ENCODE assay signal across 14 cellular contexts in the genomic region with DNA sequence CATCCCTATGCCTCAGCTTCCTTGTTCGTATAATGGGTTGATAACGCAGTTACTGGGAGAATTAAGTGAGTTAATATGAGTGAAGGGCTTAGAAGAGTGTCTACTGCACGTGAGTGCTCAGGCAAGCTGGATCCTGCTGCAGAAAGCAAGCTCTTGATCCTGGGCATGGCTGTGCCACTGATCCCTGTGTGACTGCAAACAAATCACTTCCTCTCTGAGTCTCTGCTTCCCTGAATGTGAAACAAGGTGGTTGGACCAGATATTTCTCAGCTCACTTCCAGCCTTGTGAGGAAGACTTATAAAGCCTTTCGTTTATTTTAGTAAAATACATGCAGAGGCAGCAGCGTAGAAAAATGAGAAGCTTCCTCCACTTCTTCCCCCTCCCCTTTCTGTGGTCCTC. TPM values are rescaled to one million over a fixed set of nuclear protein-coding genes. Genes with fewer than 3 reads are reported as not detected.
DNase-seq lines count a peak whose midpoint lies in the region; ATAC-seq and FAIRE-seq lines count a peak whose summit lies in the region.
"Had no signal": no experiment of that assay in that cellular context is flagged by ENCODE, and none has a peak within 500 bp of the region (broad histone marks: within the 10 kb centered on the region; RNA-seq: fewer than 3 reads in every experiment).

No MANE protein-coding gene starts in this region.

- no peaks in the 10 kb centered on the region for H3K27me3 Mint-ChIP-seq in activated naive CD4-positive, alpha-beta T cell treated with anti-CD3 and anti-CD28 coated beads, Interleukin-2, amount 10 ng/mL, durations not matched to agents 7 days and 5 days
- no peaks in the 10 kb centered on the region for H3K27me3 Mint-ChIP-seq in activated naive CD8-positive, alpha-beta T cell treated with anti-CD3 and anti-CD28 coated beads for 36 hours
- no peaks in the 10 kb centered on the region for H3K27me3 Mint-ChIP-seq in stimulated activated naive CD8-positive, alpha-beta T cell treated with anti-CD3 and anti-CD28 coated beads, Interleukin-15, amount 100 ng/mL, for 72 hours

- H3K36me3 Mint-ChIP-seq in activated naive CD4-positive, alpha-beta T cell treated with anti-CD3 and anti-CD28 coated beads, Interleukin-2, amount 10 ng/mL, durations not matched to agents 7 days and 5 days = peaks cover 3% of the 10 kb centered on the region
- H3K36me3 Mint-ChIP-seq in activated naive CD8-positive, alpha-beta T cell treated with anti-CD3 and anti-CD28 coated beads for 36 hours = peaks cover 7% of the 10 kb centered on the region

- DNase-seq in activated naive CD4-positive, alpha-beta T cell treated with anti-CD3 and anti-CD28 coated beads, Interleukin-2, amount 10 ng/mL, durations not matched to agents 7 days and 5 days = no peak
- no peak for DNase-seq in activated naive CD4-positive, alpha-beta T cell treated with Interleukin-2 at 50 U/mL for 16 hours
- DNase-seq in NCI-H510A (lab: John Stamatoyannopoulos, UW) (peak; percentile 30), COLO829 (ENCODE audit: low spot score) (no peak), frontal cortex (ENCODE audit: low spot score in 2 of 2) (no peak), kidney glomerular epithelial cell (lab: John Stamatoyannopoulos, UW) (no peak)
- DNase-seq in activated naive CD8-positive, alpha-beta T cell treated with anti-CD3 and anti-CD28 coated beads for 36 hours = no peak
- DNase-seq in stimulated activated naive CD8-positive, alpha-beta T cell treated with anti-CD3 and anti-CD28 coated beads, Interleukin-15, amount 100 ng/mL, for 72 hours = no peak
- DNase-seq: activated CD8-positive, alpha-beta memory T cell treated with anti-CD3 and anti-CD28 coated beads, Interleukin-2, amount 50 U/mL, for 4 hours; foreskin keratinocyte; GM23248; NCI-H2227 treated with DMSO at 0.1 percent for 48 hours; RPMI8226; T1000 had no signal

- H3K27ac Mint-ChIP-seq in activated naive CD4-positive, alpha-beta T cell treated with anti-CD3 and anti-CD28 coated beads, Interleukin-2, amount 10 ng/mL, durations not matched to agents 7 days and 5 days = peak overlapping the region; percentile 90
- peak overlapping the region; percentile 38 for H3K27ac Mint-ChIP-seq in activated naive CD8-positive, alpha-beta T cell treated with anti-CD3 and anti-CD28 coated beads for 36 hours
- peak overlapping the region in 1 of 2 donors; percentile 49 for H3K27ac Mint-ChIP-seq in stimulated activated naive CD8-positive, alpha-beta T cell treated with anti-CD3 and anti-CD28 coated beads, Interleukin-15, amount 100 ng/mL, for 72 hours

- H3K4me3 Mint-ChIP-seq in activated naive CD4-positive, alpha-beta T cell treated with anti-CD3 and anti-CD28 coated beads, Interleukin-2, amount 10 ng/mL, durations not matched to agents 7 days and 5 days = peak overlapping the region; percentile 39
- H3K4me3 Mint-ChIP-seq in activated naive CD8-positive, alpha-beta T cell treated with anti-CD3 and anti-CD28 coated beads for 36 hours = no peak overlapping the region
- peak overlapping the region; percentile 38 to 59 for H3K4me3 Mint-ChIP-seq in stimulated activated naive CD8-positive, alpha-beta T cell treated with anti-CD3 and anti-CD28 coated beads, Interleukin-15, amount 100 ng/mL, for 72 hours

- CTCF ChIA-PET in activated naive CD4-positive, alpha-beta T cell treated with anti-CD3 and anti-CD28 coated beads, Interleukin-2, amount 10 ng/mL, durations not matched to agents 7 days and 5 days (lab: Charles Lee) = interaction anchor here (0.7 to 1.2 kb wide), 5 partner anchors 14 to 258 kb away, joined by 3 to 4 read pairs (median 3); no protein-coding TSS in a partner anchor

- no peaks in the 10 kb centered on the region for H3K9me3 Mint-ChIP-seq in activated naive CD4-positive, alpha-beta T cell treated with anti-CD3 and anti-CD28 coated beads, Interleukin-2, amount 10 ng/mL, durations not matched to agents 7 days and 5 days
- no peaks in the 10 kb centered on the region for H3K9me3 Mint-ChIP-seq in activated naive CD8-positive, alpha-beta T cell treated with anti-CD3 and anti-CD28 coated beads for 36 hours
- H3K9me3 Mint-ChIP-seq in stimulated activated naive CD8-positive, alpha-beta T cell treated with anti-CD3 and anti-CD28 coated beads, Interleukin-15, amount 100 ng/mL, for 72 hours = no peaks in the 10 kb centered on the region

- no peak for ATAC-seq in stimulated activated naive CD8-positive, alpha-beta T cell treated with anti-CD3 and anti-CD28 coated beads, Interleukin-15, amount 100 ng/mL, for 72 hours
- ATAC-seq: foreskin keratinocyte had no signal

- FAIRE-seq in frontal cortex (lab: Jason Lieb, UNC) = no peak

- H3K4me1 Mint-ChIP-seq in activated naive CD4-positive, alpha-beta T cell treated with anti-CD3 and anti-CD28 coated beads, Interleukin-2, amount 10 ng/mL, durations not matched to agents 7 days and 5 days = peaks cover 60% of the 10 kb centered on the region
- H3K4me1 Mint-ChIP-seq in activated naive CD8-positive, alpha-beta T cell treated with anti-CD3 and anti-CD28 coated beads for 36 hours = peaks cover 41% of the 10 kb centered on the region
- H3K4me1 Mint-ChIP-seq in stimulated activated naive CD8-positive, alpha-beta T cell treated with anti-CD3 and anti-CD28 coated beads, Interleukin-15, amount 100 ng/mL, for 72 hours = peaks cover 60% of the 10 kb centered on the region

RNA-seq across cellular contexts. Expression of gene PSEN2, which starts 13.7 kb away (rescaled TPM):
- total RNA-seq in activated naive CD8-positive, alpha-beta T cell treated with anti-CD3 and anti-CD28 coated beads for 36 hours = 1 to 10 TPM; 3.9 to 4.6 TPM
- 33.4 TPM for total RNA-seq in frontal cortex

RNA-seq across cellular contexts. Expression of gene COQ8A, which starts 56.0 kb away (rescaled TPM):
- 10 to 100 TPM; 27.2 to 28.5 TPM for total RNA-seq in activated naive CD8-positive, alpha-beta T cell treated with anti-CD3 and anti-CD28 coated beads for 36 hours
- 17.5 TPM for total RNA-seq in frontal cortex
